In genomic region chr4:7186516-7187296, GRCh38 we compare ENCODE assay signal across 13 cellular contexts. TPM values are rescaled to one million over a fixed set of nuclear protein-coding genes. Genes with fewer than 3 reads are reported as not detected.
"Had no signal": no experiment of that assay in that cellular context is flagged by ENCODE, and none has a peak within 500 bp of the region (broad histone marks: within the 10 kb centered on the region; RNA-seq: fewer than 3 reads in every experiment).

No MANE protein-coding gene starts in this region.

- ATAC-seq: gastroesophageal sphincter; naive thymus-derived CD4-positive, alpha-beta T cell; stimulated activated naive CD8-positive, alpha-beta T cell treated with anti-CD3 and anti-CD28 coated beads, Interleukin-15, Interleukin-2, amounts not matched to agents 100 U/mL and 50 U/mL, for 24 hours had no signal

- H3K4me1 ChIP-seq: heart right ventricle, right atrium auricular region had no signal

- H3K4me3 ChIP-seq: gastroesophageal sphincter, heart right ventricle, mucosa of descending colon, right atrium auricular region, SK-N-MC had no signal

- H3K27me3 ChIP-seq: right atrium auricular region had no signal

- DNase-seq: activated gamma-delta T cell treated with Interleukin-2 at 50 U/mL for 16 hours; cerebellar nuclear complex; heart right ventricle; mammary epithelial cell; naive thymus-derived CD4-positive, alpha-beta T cell; T-helper 9 cell had no signal

- FAIRE-seq: small intestine had no signal

- H3K9me3 ChIP-seq: gastroesophageal sphincter, mucosa of descending colon, right atrium auricular region had no signal

- H3K36me3 ChIP-seq: gastroesophageal sphincter, heart right ventricle, right atrium auricular region had no signal

- H3K27ac ChIP-seq: gastroesophageal sphincter, heart right ventricle, right atrium auricular region, SK-N-MC had no signal

RNA-seq across cellular contexts. Expression of gene SORCS2, which starts 5.6 kb away (rescaled TPM):
- total RNA-seq: activated naive CD8-positive, alpha-beta T cell treated with anti-CD3 and anti-CD28 coated beads, Interleukin-2, amount 10 ng/mL, durations not matched to agents 7 days and 5 days had no signal
- polyA plus RNA-seq: naive thymus-derived CD4-positive, alpha-beta T cell had no signal
